ENCODE assay signal across 33 cellular contexts in the genomic region with DNA sequence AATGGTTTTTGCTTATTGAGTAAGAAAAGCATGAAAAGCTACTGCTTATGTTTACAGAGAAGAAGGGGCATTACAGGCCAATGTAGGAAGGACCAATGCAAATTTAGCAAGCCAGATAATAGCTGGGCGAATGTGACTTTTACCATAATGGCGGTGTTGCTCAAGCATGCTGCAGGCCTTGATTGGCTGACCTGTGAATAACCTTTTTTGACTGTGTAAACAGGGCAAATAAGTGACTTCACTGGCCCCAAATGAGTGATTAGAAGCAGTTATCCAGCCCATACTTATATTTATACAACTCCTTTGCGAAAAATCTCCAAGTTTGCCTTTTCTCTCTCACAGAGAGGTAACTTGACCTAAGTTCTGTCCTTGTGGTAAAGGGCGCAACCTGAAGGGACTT.
"Had no signal": no experiment of that assay in that cellular context is flagged by ENCODE, and none has a peak within 500 bp of the region (broad histone marks: within the 10 kb centered on the region; RNA-seq: fewer than 3 reads in every experiment).

No MANE protein-coding gene starts in this region.

- H3K9me3 ChIP-seq: adrenal gland, ascending aorta, body of pancreas, breast epithelium had no signal

- H3K27ac ChIP-seq: adrenal gland, ascending aorta, body of pancreas, brain microvascular endothelial cell, breast epithelium, cardiac muscle cell had no signal

- FAIRE-seq: astrocyte, bronchial epithelial cell had no signal

- H3K36me3 ChIP-seq: adrenal gland, ascending aorta, brain microvascular endothelial cell, breast epithelium, cardiac muscle cell had no signal

- H3K4me3 ChIP-seq: adrenal gland, ascending aorta, body of pancreas, breast epithelium, cardiac muscle cell had no signal

- ATAC-seq: activated naive CD4-positive, alpha-beta T cell treated with anti-CD3 and anti-CD28 coated beads, Interleukin-2, amount 50 U/mL, for 72 hours; activated naive CD8-positive, alpha-beta T cell treated with anti-CD3 and anti-CD28 coated beads, Interleukin-2, amount 50 U/mL, for 24 hours; activated T-cell treated with anti-CD3 and anti-CD28 coated beads, Interleukin-2, amount 50 U/mL, for 4 hours; activated T-cell treated with anti-CD3 and anti-CD28 coated beads, Interleukin-2, amount 50 U/mL, for 72 hours; activated T-helper 17 cell treated with anti-CD3 and anti-CD28 coated beads, Interleukin-2, amount 50 U/mL, for 72 hours; body of pancreas had no signal

- H3K27me3 ChIP-seq: ascending aorta, body of pancreas, brain microvascular endothelial cell, breast epithelium, cardiac muscle cell had no signal

- H3K4me1 ChIP-seq: adrenal gland, ascending aorta, body of pancreas, breast epithelium had no signal

- DNase-seq: activated effector memory CD4-positive, alpha-beta T cell treated with anti-CD3 and anti-CD28 coated beads, Interleukin-2, amount 50 U/mL, for 16 hours; activated effector memory CD4-positive, alpha-beta T cell treated with Interleukin-2 at 50 U/mL for 16 hours; activated gamma-delta T cell; activated gamma-delta T cell treated with Interleukin-2 at 50 U/mL for 16 hours; activated naive CD4-positive, alpha-beta T cell; activated naive CD4-positive, alpha-beta T cell treated with anti-CD3 and anti-CD28 coated beads for 36 hours; activated naive CD4-positive, alpha-beta T cell treated with anti-CD3 and anti-CD28 coated beads, Interleukin-2, amount 10 ng/mL, durations not matched to agents 7 days and 5 days; activated naive CD4-positive, alpha-beta T cell treated with anti-CD3 and anti-CD28 coated beads, Interleukin-2, amount 50 U/mL, for 16 hours; activated naive CD4-positive, alpha-beta T cell treated with Interleukin-2 at 50 U/mL for 16 hours; activated naive CD8-positive, alpha-beta T cell treated with anti-CD3 and anti-CD28 coated beads for 36 hours; activated naive CD8-positive, alpha-beta T cell treated with anti-CD3 and anti-CD28 coated beads, Interleukin-2, amount 10 ng/mL, durations not matched to agents 7 days and 5 days; activated naive CD8-positive, alpha-beta T cell treated with anti-CD3 and anti-CD28 coated beads, Interleukin-2, amount 50 U/mL, for 24 hours; activated T-cell treated with anti-CD3 and anti-CD28 coated beads, Interleukin-2, amount 50 U/mL, for 24 hours; activated T-cell treated with anti-CD3 and anti-CD28 coated beads, Interleukin-2, amount 50 U/mL, for 4 hours; activated T-cell treated with anti-CD3 and anti-CD28 coated beads, Interleukin-2, amount 50 U/mL, for 48 hours; activated T-cell treated with anti-CD3 and anti-CD28 coated beads, Interleukin-2, amount 50 U/mL, for 72 hours; adrenal gland; amniotic stem cell; amygdala; anterior cingulate cortex; aorta; body of pancreas; brain microvascular endothelial cell; caudate nucleus; central memory CD4-positive, alpha-beta T cell; cerebellar nuclear complex had no signal
